In the genomic region with DNA sequence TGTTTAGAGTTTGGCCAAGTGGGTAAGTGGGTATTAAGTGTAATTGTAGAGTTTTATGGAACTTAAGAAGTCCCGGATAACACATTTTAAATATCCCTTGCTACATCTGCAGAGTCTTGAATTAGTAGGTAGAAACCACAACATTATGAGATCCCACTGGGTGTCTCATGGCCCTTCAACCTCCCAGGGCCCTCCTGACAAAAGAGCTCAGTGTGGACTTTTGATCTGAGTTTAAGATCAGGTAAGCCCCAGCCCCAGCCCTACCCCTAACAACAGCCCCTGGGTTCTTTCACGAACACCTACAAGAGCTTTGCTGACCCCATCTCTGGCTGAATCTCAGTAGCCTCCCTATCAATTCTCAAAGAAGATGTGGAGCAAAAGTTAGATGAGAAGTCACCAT, we compare ENCODE assay signal across 28 cellular contexts.
DNase-seq lines count a peak whose midpoint lies in the region; ATAC-seq, FAIRE-seq and TF ChIP-seq lines count a peak whose summit lies in the region.
"Had no signal": no experiment of that assay in that cellular context is flagged by ENCODE, and none has a peak within 500 bp of the region (broad histone marks: within the 10 kb centered on the region; RNA-seq: fewer than 3 reads in every experiment).

No MANE protein-coding gene starts in this region.

- no peaks in the 10 kb centered on the region for H3K79me2 ChIP-seq in GM23338 (replicated peaks; ENCODE audit: insufficient read depth)

- H3F3A ChIP-seq in GM23338 (replicated peaks; ENCODE audit: low read depth), result no peaks in the 10 kb centered on the region

- H3K27ac Mint-ChIP-seq in GM23338, result no peak overlapping the region
- peak overlapping the region; percentile 80 for H3K27ac Mint-ChIP-seq in endodermal cell
- H3K27ac Mint-ChIP-seq in natural killer cell treated with Interleukin-12 subunit alpha and Interleukin-12 subunit beta and Interleukin-15 and Interleukin-18, amount 100 ng/mL, for 72 hours, result peak overlapping the region in 1 of 2 donors; percentile 21
- H3K27ac Mint-ChIP-seq: CD14-positive monocyte had no signal

- no peaks in the 10 kb centered on the region for H3K36me3 Mint-ChIP-seq in GM23338 (ENCODE audit: low read depth)
- H3K36me3 Mint-ChIP-seq in endodermal cell (ENCODE audit: low read depth), result no peaks in the 10 kb centered on the region
- H3K36me3 Mint-ChIP-seq in natural killer cell treated with Interleukin-12 subunit alpha and Interleukin-12 subunit beta and Interleukin-15 and Interleukin-18, amount 100 ng/mL, for 72 hours, result no peaks in the 10 kb centered on the region
- H3K36me3 Mint-ChIP-seq: CD14-positive monocyte had no signal

- H2AFZ ChIP-seq in GM23338, result no peak overlapping the region

- H3K4me3 ChIP-seq in GM23338 (no peak overlapping the region), endodermal cell (ENCODE audit: low read length) (no peak overlapping the region), kidney (ENCODE audit: low read length in 2 of 2) (no peak overlapping the region)

- H3K9me2 ChIP-seq in GM23338 (ENCODE audit: insufficient read depth), result no peaks in the 10 kb centered on the region
- H3K9me2 ChIP-seq: SK-N-SH had no signal

- TF ChIP-seq CTCF in GM23338 (conservative IDR thresholded peaks at IDR 0.05; ENCODE audit: low read depth in 2 of 2), result no peak
- TF ChIP-seq CTCF in RWPE1 (conservative IDR thresholded peaks at IDR 0.05; ENCODE audit: low read depth), result no peak
- no peak for TF ChIP-seq CTCF in endodermal cell (conservative IDR thresholded peaks at IDR 0.05)
- no peak for TF ChIP-seq CTCF in kidney (IDR thresholded peaks at IDR 0.05; ENCODE audit: borderline replicate concordance, extremely low read depth, insufficient read depth)

- H3K36me3 ChIP-seq in GM23338 (ENCODE audit: insufficient read depth) (no peaks in the 10 kb centered on the region), endodermal cell (ENCODE audit: control insufficient read depth, insufficient read depth, low read length) (no peaks in the 10 kb centered on the region), kidney (ENCODE audit: control insufficient read depth in 1 of 2, insufficient read depth in 2 of 2, low read length in 2 of 2) (peaks cover 0 to 3% of the 10 kb centered on the region in 2 donors)
- H3K36me3 ChIP-seq: BE2C had no signal

- intact Hi-C loops in kidney (cut with DNase I), result no loop called here

- DNase-seq in NCI-H2227 treated with DMSO at 0.1 percent for 48 hours (lab: John Stamatoyannopoulos, UW), result peak; percentile 18
- no peak for DNase-seq in NCI-H2227 (lab: John Stamatoyannopoulos, UW; ENCODE audit: unreplicated experiment)
- no peak for DNase-seq in GM23338 (ENCODE audit: low spot score)
- DNase-seq in RWPE1 (ENCODE audit: low spot score), result no peak
- no peak for DNase-seq in endodermal cell
- no peak for DNase-seq in kidney
- no peak for DNase-seq in natural killer cell treated with Interleukin-12 subunit alpha and Interleukin-12 subunit beta and Interleukin-15 and Interleukin-18, amount 100 ng/mL, for 72 hours (ENCODE audit: low spot score)
- DNase-seq: ACHN; BE2C; DMS153; IMR-90; NCI-H1092 treated with DMSO at 0.1 percent for 48 hours; NCI-H1436; NCI-H187; NCI-H2081 treated with DMSO at 0.1 percent for 48 hours; NCI-H2171 treated with DMSO at 0.1 percent for 48 hours; NCI-H446; NCI-H524 treated with DMSO at 0.1 percent for 48 hours; NCI-H774; NK-92 treated with Interleukin-12 subunit alpha and Interleukin-12 subunit beta, amount 100 ng/mL, for 24 hours; SIG-M5; SK-N-SH; SW 1271 had no signal

- H3K4me1 Mint-ChIP-seq in GM23338 (peaks cover 29% of the 10 kb centered on the region), endodermal cell (peaks cover 12% of the 10 kb centered on the region)
- H3K4me1 Mint-ChIP-seq in natural killer cell treated with Interleukin-12 subunit alpha and Interleukin-12 subunit beta and Interleukin-15 and Interleukin-18, amount 100 ng/mL, for 72 hours (ENCODE audit: low read depth in 2 of 2), result peaks cover 0 to 10% of the 10 kb centered on the region in 2 donors

- H3K9ac ChIP-seq in endodermal cell (ENCODE audit: extremely low read depth, low read length, poor library complexity, severe bottlenecking) (no peak overlapping the region), kidney (ENCODE audit: low read length in 2 of 2) (no peak overlapping the region)
- H3K9ac ChIP-seq: KMS-11, SK-N-SH had no signal

- POLR2A ChIA-PET in RWPE1 (lab: Yijun Ruan, JAX; ENCODE audit: low non-redundant PET), result interaction anchor here (0.6 kb wide), 1 partner anchor 1274 kb away, joined by 3 read pairs; no protein-coding TSS in a partner anchor

- H3K4me3 Mint-ChIP-seq in GM23338 (no peak overlapping the region), endodermal cell (no peak overlapping the region)
- no peak overlapping the region for H3K4me3 Mint-ChIP-seq in natural killer cell treated with Interleukin-12 subunit alpha and Interleukin-12 subunit beta and Interleukin-15 and Interleukin-18, amount 100 ng/mL, for 72 hours
- H3K4me3 Mint-ChIP-seq: CD14-positive monocyte had no signal

- no peak for FAIRE-seq in kidney (lab: Jason Lieb, UNC)

- no peaks in the 10 kb centered on the region for H3K27me3 ChIP-seq in GM23338 (ENCODE audit: insufficient read depth)
- H3K27me3 ChIP-seq in endodermal cell (ENCODE audit: control insufficient read depth, insufficient read depth, low read length, poor library complexity, severe bottlenecking), result no peaks in the 10 kb centered on the region
- H3K27me3 ChIP-seq: BE2C had no signal

- peak; percentile 61 for ATAC-seq in GM23338
- no peak for ATAC-seq in GM19351 (IDR thresholded peaks at IDR 0.05; ENCODE audit: unreplicated experiment)
- no peak for ATAC-seq in natural killer cell treated with Interleukin-12 subunit alpha and Interleukin-12 subunit beta and Interleukin-15 and Interleukin-18, amount 100 ng/mL, for 72 hours
- ATAC-seq: HCT116 had no signal

- H3K27me3 Mint-ChIP-seq in GM23338 (ENCODE audit: insufficient read depth, low read depth, poor library complexity) (peaks cover 1% of the 10 kb centered on the region), endodermal cell (ENCODE audit: insufficient read depth) (no peaks in the 10 kb centered on the region)
- peaks cover 24 to 26% of the 10 kb centered on the region in 2 donors for H3K27me3 Mint-ChIP-seq in natural killer cell treated with Interleukin-12 subunit alpha and Interleukin-12 subunit beta and Interleukin-15 and Interleukin-18, amount 100 ng/mL, for 72 hours

- no peaks in the 10 kb centered on the region for H4K20me1 ChIP-seq in GM23338 (replicated peaks; ENCODE audit: insufficient read depth)

- CTCF ChIA-PET in RWPE1 (lab: Yijun Ruan, JAX), result interaction anchor here (1.2 to 2.1 kb wide), 3 partner anchors 11 to 65 kb away, joined by 3 to 6 read pairs (median 4); a partner anchor contains a TSS

- H3K9me3 ChIP-seq in endodermal cell (ENCODE audit: control insufficient read depth, low read length), result no peaks in the 10 kb centered on the region
- H3K9me3 ChIP-seq in kidney (ENCODE audit: control insufficient read depth in 1 of 2, low read length in 2 of 2), result no peaks in the 10 kb centered on the region
- H3K9me3 ChIP-seq: BE2C, SK-N-SH had no signal

- H3K9me3 Mint-ChIP-seq in GM23338, result no peaks in the 10 kb centered on the region
- no peaks in the 10 kb centered on the region for H3K9me3 Mint-ChIP-seq in endodermal cell
- no peaks in the 10 kb centered on the region for H3K9me3 Mint-ChIP-seq in natural killer cell treated with Interleukin-12 subunit alpha and Interleukin-12 subunit beta and Interleukin-15 and Interleukin-18, amount 100 ng/mL, for 72 hours
- H3K9me3 Mint-ChIP-seq: CD14-positive monocyte had no signal

- H3K27ac ChIP-seq in GM23338 (ENCODE audit: low read depth) (no peak overlapping the region), RWPE1 (peak overlapping the region; percentile 49), endodermal cell (ENCODE audit: low read depth, low read length) (no peak overlapping the region), kidney (ENCODE audit: low read depth in 2 of 2, low read length in 2 of 2) (no peak overlapping the region)
- H3K27ac ChIP-seq: 22Rv1, KMS-11 had no signal

- no peak overlapping the region for H3K4me2 ChIP-seq in GM23338
- H3K4me2 ChIP-seq: KMS-11, SK-N-SH had no signal

- WGBS in endodermal cell (ENCODE audit: insufficient coverage in 1 of 2, insufficient read length in 1 of 2), 2 experiments, result 100% methylated on average over 1 to 2 of the region's 2 CpGs

- peaks cover 4% of the 10 kb centered on the region; the same call in 1 of the 2 replicates for H3K4me1 ChIP-seq in GM23338 (ENCODE audit: insufficient read depth)
- H3K4me1 ChIP-seq in endodermal cell (ENCODE audit: control insufficient read depth, insufficient read depth, low read length), result no peaks in the 10 kb centered on the region
- H3K4me1 ChIP-seq in kidney (ENCODE audit: control insufficient read depth in 1 of 2, insufficient read depth in 1 of 2, low read depth in 1 of 2, low read length in 2 of 2), result no peaks in the 10 kb centered on the region
- H3K4me1 ChIP-seq: BE2C had no signal

TF ChIP-seq in GM23338, 12 proteins besides CTCF, POLR2A, EP300 and RAD21 (continues in another document):
- TF ChIP-seq EZH2phosphoT487 (IDR thresholded peaks at IDR 0.05; ENCODE audit: unreplicated experiment) (no peak), POLR2AphosphoS5 (IDR thresholded peaks at IDR 0.05; ENCODE audit: low read depth) (no peak), STAT1 (IDR thresholded peaks at IDR 0.05; ENCODE audit: unreplicated experiment) (no peak)
- TF ChIP-seq, protein P1, sequence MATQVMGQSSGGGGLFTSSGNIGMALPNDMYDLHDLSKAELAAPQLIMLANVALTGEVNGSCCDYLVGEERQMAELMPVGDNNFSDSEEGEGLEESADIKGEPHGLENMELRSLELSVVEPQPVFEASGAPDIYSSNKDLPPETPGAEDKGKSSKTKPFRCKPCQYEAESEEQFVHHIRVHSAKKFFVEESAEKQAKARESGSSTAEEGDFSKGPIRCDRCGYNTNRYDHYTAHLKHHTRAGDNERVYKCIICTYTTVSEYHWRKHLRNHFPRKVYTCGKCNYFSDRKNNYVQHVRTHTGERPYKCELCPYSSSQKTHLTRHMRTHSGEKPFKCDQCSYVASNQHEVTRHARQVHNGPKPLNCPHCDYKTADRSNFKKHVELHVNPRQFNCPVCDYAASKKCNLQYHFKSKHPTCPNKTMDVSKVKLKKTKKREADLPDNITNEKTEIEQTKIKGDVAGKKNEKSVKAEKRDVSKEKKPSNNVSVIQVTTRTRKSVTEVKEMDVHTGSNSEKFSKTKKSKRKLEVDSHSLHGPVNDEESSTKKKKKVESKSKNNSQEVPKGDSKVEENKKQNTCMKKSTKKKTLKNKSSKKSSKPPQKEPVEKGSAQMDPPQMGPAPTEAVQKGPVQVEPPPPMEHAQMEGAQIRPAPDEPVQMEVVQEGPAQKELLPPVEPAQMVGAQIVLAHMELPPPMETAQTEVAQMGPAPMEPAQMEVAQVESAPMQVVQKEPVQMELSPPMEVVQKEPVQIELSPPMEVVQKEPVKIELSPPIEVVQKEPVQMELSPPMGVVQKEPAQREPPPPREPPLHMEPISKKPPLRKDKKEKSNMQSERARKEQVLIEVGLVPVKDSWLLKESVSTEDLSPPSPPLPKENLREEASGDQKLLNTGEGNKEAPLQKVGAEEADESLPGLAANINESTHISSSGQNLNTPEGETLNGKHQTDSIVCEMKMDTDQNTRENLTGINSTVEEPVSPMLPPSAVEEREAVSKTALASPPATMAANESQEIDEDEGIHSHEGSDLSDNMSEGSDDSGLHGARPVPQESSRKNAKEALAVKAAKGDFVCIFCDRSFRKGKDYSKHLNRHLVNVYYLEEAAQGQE (IDR thresholded peaks at IDR 0.05; ENCODE audit: unreplicated experiment), result no peak
